Comparison of ENCODE assay signal across 10 cellular contexts in genomic region chr14:58469309-58469708, GRCh38.
"Had no signal": no experiment of that assay in that cellular context is flagged by ENCODE, and none has a peak within 500 bp of the region (broad histone marks: within the 10 kb centered on the region; RNA-seq: fewer than 3 reads in every experiment).

No MANE protein-coding gene starts in this region.

- H3K4me1 Mint-ChIP-seq: GM23338, H9 had no signal

- H2AFZ ChIP-seq: GM23338 had no signal

- H3K27ac ChIP-seq: HL-60, KMS-11 had no signal

- ATAC-seq: GM23338 had no signal

- H3K9ac ChIP-seq: KMS-11 had no signal

- H3K4me3 ChIP-seq: GM23338 had no signal

- H3K4me2 ChIP-seq: GM23338, KMS-11 had no signal

- FAIRE-seq: H1, H54 had no signal

- H3K9me3 Mint-ChIP-seq: GM23338, H9, HFFc6 had no signal

- DNase-seq: H9, HCEC 1CT, HFFc6, IMR-90, Karpas-422 had no signal

- H3K4me3 Mint-ChIP-seq: GM23338, H9, HFFc6 had no signal

- H3K27ac Mint-ChIP-seq: GM23338, H9, HFFc6 had no signal
